In genomic region chr13:111204438-111205177, GRCh38 we compare ENCODE assay signal across 10 cellular contexts.
DNase-seq lines count a peak whose midpoint lies in the region; TF ChIP-seq lines count a peak whose summit lies in the region.
"Had no signal": no experiment of that assay in that cellular context is flagged by ENCODE, and none has a peak within 500 bp of the region (broad histone marks: within the 10 kb centered on the region; RNA-seq: fewer than 3 reads in every experiment).

No MANE protein-coding gene starts in this region.

- H3K4me3 Mint-ChIP-seq in IgD-negative memory B cell (peak overlapping the region; percentile 5 to 92 (median 76)), Calu3 (ENCODE audit: low read depth, unreplicated experiment) (no peak overlapping the region)

- BruUV-seq in A673 (replicated peaks; lab: Mats Ljungman, UMichigan) (no TSS peak), Calu3 (replicated peaks; lab: Mats Ljungman, UMichigan) (no TSS peak)

- TF ChIP-seq CTCF in A673 (conservative IDR thresholded peaks at IDR 0.05; ENCODE audit: low read depth, low read length) (no peak), dorsolateral prefrontal cortex (IDR thresholded peaks at IDR 0.05 in 54 of 56, conservative IDR thresholded peaks at IDR 0.05 in 2 of 56; ENCODE audit: low read depth in 1 of 56, partially characterized antibody in 56 of 56) (no peak), Calu3 (IDR thresholded peaks at IDR 0.05; ENCODE audit: unreplicated experiment) (no peak)

- DNase-seq in A673 (ENCODE audit: low spot score) = peak; percentile 44
- DNase-seq in dorsolateral prefrontal cortex = peak in 1 of 10 donors; percentile 46
- peak; percentile 65 for DNase-seq in mesenteric fat pad (ENCODE audit: low spot score)
- DNase-seq in H4 (ENCODE audit: low spot score) = no peak
- DNase-seq in T-helper 9 cell = no peak
- DNase-seq in DMS79 treated with DMSO at 0.1 percent for 48 hours (lab: John Stamatoyannopoulos, UW) = no peak
- DNase-seq in Calu3 = no peak
- DNase-seq: activated T-cell treated with anti-CD3 and anti-CD28 coated beads, Interleukin-2, amount 50 U/mL, for 1 hour had no signal

- H3K4me3 ChIP-seq in A673 (ENCODE audit: low read depth, low read length, poor library complexity, severe bottlenecking) (no peak overlapping the region), dorsolateral prefrontal cortex (peak overlapping the region in 53 of 59 donors; percentile 3 to 56 (median 34))

- intact Hi-C loops in A673 (cut with micrococcal nuclease; ENCODE audit: unreplicated experiment) (no loop called here), dorsolateral prefrontal cortex (cut with DNase I) (no loop called here), Calu3 (cut with micrococcal nuclease; ENCODE audit: unreplicated experiment) (no loop called here)

- H3K9me3 Mint-ChIP-seq in IgD-negative memory B cell (no peaks in the 10 kb centered on the region), Calu3 (ENCODE audit: low read depth, unreplicated experiment) (no peaks in the 10 kb centered on the region)

- CTCF ChIA-PET in A673 (lab: Charles Lee) = no interaction called here
- CTCF ChIA-PET in Calu3 (lab: Charles Lee) = no interaction called here

- H3K27ac ChIP-seq in A673 (ENCODE audit: low read depth, low read length, poor library complexity, severe bottlenecking) (peak overlapping the region; percentile 18), dorsolateral prefrontal cortex (peak overlapping the region in 53 of 59 donors; percentile 3 to 87 (median 66))
- H3K27ac ChIP-seq: KMS-11 had no signal

- H3K36me3 Mint-ChIP-seq in IgD-negative memory B cell (peaks cover 7% of the 10 kb centered on the region), Calu3 (ENCODE audit: insufficient read depth, unreplicated experiment) (no peaks in the 10 kb centered on the region)

- peaks cover 64 to 73% (median 73%) of the 10 kb centered on the region in 3 donors for H3K4me1 Mint-ChIP-seq in IgD-negative memory B cell
- no peaks in the 10 kb centered on the region for H3K4me1 Mint-ChIP-seq in Calu3 (ENCODE audit: low read depth, unreplicated experiment)

- POLR2A ChIA-PET in A673 (lab: Charles Lee; ENCODE audit: low non-redundant PET) = no interaction called here

- H3K27me3 ChIP-seq in A673 (replicated peaks; ENCODE audit: insufficient read depth, low read depth, low read length, poor library complexity) (no peaks in the 10 kb centered on the region), dorsolateral prefrontal cortex (no peaks in the 10 kb centered on the region)

- no peaks in the 10 kb centered on the region for H3K9me3 ChIP-seq in A673 (ENCODE audit: low read depth, low read length, poor library complexity, severe bottlenecking)

- H3K27me3 Mint-ChIP-seq in IgD-negative memory B cell (no peaks in the 10 kb centered on the region), Calu3 (ENCODE audit: unreplicated experiment) (no peaks in the 10 kb centered on the region)

- H3K4me1 ChIP-seq in A673 (ENCODE audit: insufficient read depth, low read length, poor library complexity, severe bottlenecking) = peaks cover 39% of the 10 kb centered on the region

- H3K27ac Mint-ChIP-seq in IgD-negative memory B cell (peak overlapping the region; percentile 20 to 97 (median 88)), Calu3 (ENCODE audit: unreplicated experiment) (no peak overlapping the region)

- H3K36me3 ChIP-seq in A673 (ENCODE audit: insufficient read depth, low read length, poor library complexity, severe bottlenecking) = no peaks in the 10 kb centered on the region

Comparison
In these comparisons a context has a peak if more than half of its experiments do, and no peak if none do; other contexts are left out.
1. DNase-seq: peak in A673 (single experiment) and mesenteric fat pad (single experiment); none in H4 (single experiment), T-helper 9 cell (single experiment), DMS79 treated with DMSO at 0.1 percent for 48 hours (single experiment) and Calu3 (single experiment).